In genomic region chr22:36360871-36361383, GRCh38 we compare ENCODE assay signal across 8 cellular contexts. TPM values are rescaled to one million over a fixed set of nuclear protein-coding genes. Genes with fewer than 3 reads are reported as not detected.
DNase-seq lines count a peak whose midpoint lies in the region; ATAC-seq, FAIRE-seq and TF ChIP-seq lines count a peak whose summit lies in the region.

No MANE protein-coding gene starts in this region.

- no peak for TF ChIP-seq CTCF in CD4-positive, alpha-beta T cell (IDR thresholded peaks at IDR 0.05)
- TF ChIP-seq CTCF in Peyer's patch (IDR thresholded peaks at IDR 0.05): no peak
- TF ChIP-seq CTCF in endodermal cell (conservative IDR thresholded peaks at IDR 0.05): no peak
- TF ChIP-seq CTCF in ovary (IDR thresholded peaks at IDR 0.05): no peak
- no peak for TF ChIP-seq CTCF in foreskin keratinocyte (conservative IDR thresholded peaks at IDR 0.05)
- no peak for TF ChIP-seq CTCF in D721Med (IDR thresholded peaks at IDR 0.05; ENCODE audit: insufficient read depth, missing control alignments)

- POLR2A ChIA-PET in CD4-positive, alpha-beta T cell (lab: Charles Lee): interaction anchor here (2.4 to 49.5 kb wide), 3 partner anchors 6 to 33 kb away, joined by 6 to 1847 read pairs (median 1847); partner anchors contain the start of gene MYH9

- H3K4me3 ChIP-seq in Peyer's patch (peak overlapping the region in 1 of 4 donors; percentile 4), endodermal cell (ENCODE audit: low read length) (peak overlapping the region; percentile 38), ovary (peak overlapping the region; percentile 7)

- H3K36me3 Mint-ChIP-seq in CD4-positive, alpha-beta T cell (ENCODE audit: low read depth): peaks cover 78% of the 10 kb centered on the region
- H3K36me3 Mint-ChIP-seq in endodermal cell (ENCODE audit: low read depth): peaks cover 11% of the 10 kb centered on the region

- peak overlapping the region; percentile 93 for H3K27ac Mint-ChIP-seq in CD4-positive, alpha-beta T cell
- H3K27ac Mint-ChIP-seq in endodermal cell: peak overlapping the region; percentile 97

- no peak for DNase-seq in CD4-positive, alpha-beta T cell
- no peak for DNase-seq in Peyer's patch
- peak; percentile 75 for DNase-seq in endodermal cell
- DNase-seq in ovary: no peak
- no peak for DNase-seq in foreskin keratinocyte
- no peak for DNase-seq in D721Med (ENCODE audit: insufficient read length, low spot score)
- no peak for DNase-seq in NCI-H748 (lab: John Stamatoyannopoulos, UW; ENCODE audit: unreplicated experiment)

- no peak for TF ChIP-seq EP300 in ovary (IDR thresholded peaks at IDR 0.05)

- no peak for FAIRE-seq in D721Med (lab: Jason Lieb, UNC)

- H3K27me3 ChIP-seq in CD4-positive, alpha-beta T cell (ENCODE audit: control insufficient read depth, insufficient read depth, low read length): no peaks in the 10 kb centered on the region
- H3K27me3 ChIP-seq in Peyer's patch (no peaks in the 10 kb centered on the region), endodermal cell (ENCODE audit: control insufficient read depth, insufficient read depth, low read length, poor library complexity, severe bottlenecking) (no peaks in the 10 kb centered on the region), ovary (no peaks in the 10 kb centered on the region), foreskin keratinocyte (no peaks in the 10 kb centered on the region)

- H3K27me3 Mint-ChIP-seq in CD4-positive, alpha-beta T cell: no peaks in the 10 kb centered on the region
- H3K27me3 Mint-ChIP-seq in endodermal cell (ENCODE audit: insufficient read depth): no peaks in the 10 kb centered on the region

- H3K36me3 ChIP-seq in Peyer's patch (peaks cover 0 to 6% (median 0%) of the 10 kb centered on the region in 3 donors), endodermal cell (ENCODE audit: control insufficient read depth, insufficient read depth, low read length) (peaks cover 35% of the 10 kb centered on the region), ovary (no peaks in the 10 kb centered on the region)

- no peak for ATAC-seq in CD4-positive, alpha-beta T cell (ENCODE audit: poor library complexity)
- ATAC-seq in foreskin keratinocyte: no peak
- no peak for ATAC-seq in HG03378 (IDR thresholded peaks at IDR 0.05; ENCODE audit: unreplicated experiment)

- H3K4me1 ChIP-seq in Peyer's patch: peaks cover 38 to 99% (median 81%) of the 10 kb centered on the region in 4 donors
- H3K4me1 ChIP-seq in endodermal cell (ENCODE audit: control insufficient read depth, insufficient read depth, low read length): peaks cover 41% of the 10 kb centered on the region
- H3K4me1 ChIP-seq in ovary (ENCODE audit: insufficient read depth): peaks cover 38% of the 10 kb centered on the region
- H3K4me1 ChIP-seq in foreskin keratinocyte: peaks cover 69% of the 10 kb centered on the region

- peaks cover 93% of the 10 kb centered on the region for H3K4me1 Mint-ChIP-seq in CD4-positive, alpha-beta T cell (ENCODE audit: low read depth)
- peaks cover 70% of the 10 kb centered on the region for H3K4me1 Mint-ChIP-seq in endodermal cell

- H3K9me3 Mint-ChIP-seq in CD4-positive, alpha-beta T cell: no peaks in the 10 kb centered on the region
- H3K9me3 Mint-ChIP-seq in endodermal cell: no peaks in the 10 kb centered on the region

- H3K4me3 Mint-ChIP-seq in CD4-positive, alpha-beta T cell: peak overlapping the region; percentile 55
- peak overlapping the region; percentile 4 for H3K4me3 Mint-ChIP-seq in endodermal cell

- TF ChIP-seq POLR2A in Peyer's patch (IDR thresholded peaks at IDR 0.05) (no peak), ovary (IDR thresholded peaks at IDR 0.05) (no peak)

- CTCF ChIA-PET in CD4-positive, alpha-beta T cell (lab: Charles Lee): interaction anchor here (1.5 kb wide), 1 partner anchor 16 kb away, joined by 4 read pairs; no protein-coding TSS in a partner anchor

- H3K9me3 ChIP-seq in CD4-positive, alpha-beta T cell (ENCODE audit: control insufficient read depth, low read length): no peaks in the 10 kb centered on the region
- no peaks in the 10 kb centered on the region for H3K9me3 ChIP-seq in Peyer's patch
- no peaks in the 10 kb centered on the region for H3K9me3 ChIP-seq in endodermal cell (ENCODE audit: control insufficient read depth, low read length)
- H3K9me3 ChIP-seq in ovary: no peaks in the 10 kb centered on the region

- H3K27ac ChIP-seq in CD4-positive, alpha-beta T cell (ENCODE audit: low read depth, low read length): peak overlapping the region; percentile 91
- H3K27ac ChIP-seq in Peyer's patch (peak overlapping the region; percentile 42 to 100 (median 98)), endodermal cell (ENCODE audit: low read depth, low read length) (peak overlapping the region; percentile 61), ovary (peak overlapping the region in 1 of 2 donors; percentile 23), foreskin keratinocyte (no peak overlapping the region)

- WGBS in endodermal cell (ENCODE audit: insufficient coverage in 1 of 2, insufficient read length in 1 of 2), 2 experiments: 66 to 82% methylated on average over 3 to 5 of the region's 5 CpGs
- WGBS in ovary, 3 donors: 18 to 28% (median 18%) methylated on average over 5 of the region's 5 CpGs

- intact Hi-C loops in CD4-positive, alpha-beta T cell (cut with DNase I, micrococcal nuclease): no loop called here
- intact Hi-C loops in ovary (cut with DNase I): no loop called here

- H3K9ac ChIP-seq in endodermal cell (ENCODE audit: extremely low read depth, low read length, poor library complexity, severe bottlenecking): peak overlapping the region; percentile 77

RNA-seq across cellular contexts. Expression of gene MYH9, which starts 26.8 kb away (rescaled TPM):
- total RNA-seq in CD4-positive, alpha-beta T cell: 100 to 1,000 TPM; 901 to 925 TPM
- total RNA-seq in Peyer's patch (100 to 1,000 TPM; 337 to 553 (median 433) TPM), endodermal cell (100 to 1,000 TPM; 270 to 288 TPM), ovary (100 to 1,000 TPM; 128 to 452 (median 348) TPM), foreskin keratinocyte (926 and 995 TPM in 2 replicates)
- 131 TPM for polyA plus RNA-seq in endodermal cell (2013, experiment 1 of 2)
- polyA plus RNA-seq in endodermal cell (2013, experiment 2 of 2): 136 TPM
- polyA plus RNA-seq in ovary (100 to 1,000 TPM; 196 to 530 TPM), foreskin keratinocyte (295 and 315 TPM in 2 replicates)
